Comparison of ENCODE assay signal across 28 cellular contexts in the genomic region with DNA sequence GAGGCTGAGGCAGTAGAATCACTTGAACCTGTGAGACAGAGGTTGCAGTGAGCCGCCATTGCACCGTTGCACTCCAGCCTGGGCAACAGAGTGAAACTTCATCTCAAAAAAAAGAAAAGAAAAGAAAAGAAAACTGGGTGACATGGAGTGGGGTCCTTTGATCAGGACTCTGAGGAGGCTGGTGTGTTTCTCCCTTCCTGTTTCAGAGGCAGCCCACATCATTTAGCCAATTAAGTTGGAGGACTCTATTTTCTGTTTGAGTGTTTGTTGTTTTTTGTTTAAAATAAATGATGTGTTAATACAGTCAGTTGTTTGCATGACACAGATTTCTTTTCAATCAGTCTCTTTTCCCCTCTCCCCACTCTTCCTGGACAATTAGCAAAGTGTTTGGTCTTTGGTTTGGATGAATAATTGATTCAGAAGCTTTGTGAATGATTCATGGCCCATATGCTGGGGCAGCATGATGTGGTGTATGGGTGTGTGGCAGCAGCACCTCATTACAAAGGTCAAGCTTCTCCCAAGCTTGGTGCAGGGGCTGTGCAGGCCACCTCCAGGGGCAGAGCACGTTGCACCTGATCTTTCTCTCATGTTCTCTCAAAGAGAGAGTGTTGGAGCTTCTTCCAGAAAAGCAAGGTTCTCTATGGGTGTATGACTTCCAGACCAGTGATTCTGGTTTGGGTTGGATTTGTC. TPM values are rescaled to one million over a fixed set of nuclear protein-coding genes. Genes with fewer than 3 reads are reported as not detected.
"Had no signal": no experiment of that assay in that cellular context is flagged by ENCODE, and none has a peak within 500 bp of the region (broad histone marks: within the 10 kb centered on the region; RNA-seq: fewer than 3 reads in every experiment).

No MANE protein-coding gene starts in this region.

- H3K27me3 ChIP-seq: ascending aorta, SJCRH30 had no signal

- DNase-seq: activated B cell treated with CpG ODN at 0.5 μM for 24 hours; activated CD4-positive, alpha-beta memory T cell treated with anti-CD3 and anti-CD28 coated beads for 36 hours; activated CD4-positive, alpha-beta T cell treated with anti-CD3 and anti-CD28 coated beads, Interleukin-2, amount 10 ng/mL, durations not matched to agents 7 days and 5 days; activated CD8-positive, alpha-beta memory T cell treated with anti-CD3 and anti-CD28 coated beads for 24 hours; activated effector memory CD4-positive, alpha-beta T cell treated with anti-CD3 and anti-CD28 coated beads, Interleukin-2, amount 50 U/mL, for 16 hours; activated naive CD4-positive, alpha-beta T cell treated with Interleukin-2 at 50 U/mL for 16 hours; activated naive CD8-positive, alpha-beta T cell treated with anti-CD3 and anti-CD28 coated beads, Interleukin-2, amount 50 U/mL, for 24 hours; activated T-cell treated with anti-CD3 and anti-CD28 coated beads, Interleukin-2, amount 50 U/mL, for 4 hours; amniotic stem cell; NCI-H1092 treated with DMSO at 0.1 percent for 48 hours; NCI-H1417 treated with DMSO at 0.1 percent for 48 hours; NCI-H187; NCI-H2081; NCI-H446; NCI-H524; NK-92 treated with Interleukin-12 subunit alpha and Interleukin-12 subunit beta, amount 100 ng/mL, for 24 hours; OCI-M1; Right ventricle myocardium superior; SJCRH30; T-helper 17 cell; T-helper 9 cell had no signal

- ATAC-seq: activated naive CD4-positive, alpha-beta T cell treated with anti-CD3 and anti-CD28 coated beads, Interleukin-2, amount 50 U/mL, for 72 hours; activated naive CD8-positive, alpha-beta T cell treated with anti-CD3 and anti-CD28 coated beads, Interleukin-2, amount 50 U/mL, for 24 hours; activated T-cell treated with anti-CD3 and anti-CD28 coated beads, Interleukin-2, amount 50 U/mL, for 4 hours; Panc1; SK-N-SH treated with all-trans-retinoic acid at 6 μM for 48 hours; T-helper 17 cell had no signal

- H3K36me3 ChIP-seq: ascending aorta, cardiac muscle cell, SJCRH30 had no signal

- H3K27ac ChIP-seq: ascending aorta, cardiac muscle cell, KMS-11, RWPE1, SJCRH30 had no signal

- H3K4me3 ChIP-seq: ascending aorta, cardiac muscle cell, SJCRH30 had no signal

- H3K9me3 ChIP-seq: SJCRH30 had no signal

- H3K4me1 ChIP-seq: ascending aorta, SJCRH30 had no signal

RNA-seq across cellular contexts. Expression of a gene that starts 48.8 kb away (rescaled TPM):
- total RNA-seq: activated CD4-positive, alpha-beta memory T cell treated with anti-CD3 and anti-CD28 coated beads for 36 hours; activated CD4-positive, alpha-beta T cell treated with anti-CD3 and anti-CD28 coated beads, Interleukin-2, amount 10 ng/mL, durations not matched to agents 7 days and 5 days; ascending aorta; T-helper 17 cell had no signal
- polyA plus RNA-seq: cardiac muscle cell had no signal
